In genomic region chr10:3890602-3891352, GRCh38 we compare ENCODE assay signal across 1 cellular context.
TF ChIP-seq lines count a peak whose summit lies in the region.

No MANE protein-coding gene starts in this region.

TF ChIP-seq in K562, 482 proteins besides CTCF, POLR2A, EP300 and RAD21 (continued from another document and continues in another):
- TF ChIP-seq EWSR1 (IDR thresholded peaks at IDR 0.05; ENCODE audit: borderline replicate concordance, low read depth, partially characterized antibody): no peak
- no peak for TF ChIP-seq ZNF280A (IDR thresholded peaks at IDR 0.05; ENCODE audit: low read depth, partially characterized antibody)
- TF ChIP-seq ETV1 (tag; conservative IDR thresholded peaks at IDR 0.05; ENCODE audit: low read depth): peak; percentile 77
- TF ChIP-seq PBX2 (CRISPR knock-in tag; IDR thresholded peaks at IDR 0.05; ENCODE audit: low read depth): no peak
- TF ChIP-seq PBX2 (tag; conservative IDR thresholded peaks at IDR 0.05; ENCODE audit: low read depth): peak; percentile 80
- no peak for TF ChIP-seq DNMT1 (IDR thresholded peaks at IDR 0.05)
- no peak for TF ChIP-seq MYNN (IDR thresholded peaks at IDR 0.05)
- no peak for TF ChIP-seq MYNN (CRISPR knock-in tag; IDR thresholded peaks at IDR 0.05)
- no peak for TF ChIP-seq ILF3 (IDR thresholded peaks at IDR 0.05; ENCODE audit: borderline replicate concordance)
- no peak for TF ChIP-seq CHD7 (IDR thresholded peaks at IDR 0.05; ENCODE audit: low read depth, low read length)
- TF ChIP-seq TOE1 (IDR thresholded peaks at IDR 0.05; ENCODE audit: borderline replicate concordance): no peak
- TF ChIP-seq TOE1 (CRISPR knock-in tag; IDR thresholded peaks at IDR 0.05; ENCODE audit: borderline replicate concordance, low read depth): no peak
- TF ChIP-seq RFX5 (IDR thresholded peaks at IDR 0.05; ENCODE audit: low read depth, low read length): no peak
- peak; percentile 74; the same call in 1 of the 2 replicates for TF ChIP-seq KLF10 (CRISPR knock-in tag; IDR thresholded peaks at IDR 0.05)
- TF ChIP-seq BRD9 (IDR thresholded peaks at IDR 0.05; ENCODE audit: low read depth, partially characterized antibody): no peak
- TF ChIP-seq CAMTA2 (CRISPR knock-in tag; conservative IDR thresholded peaks at IDR 0.05): peak; percentile 86; the same call in 1 of the 2 replicates
- no peak for TF ChIP-seq POLR2AphosphoS5 (IDR thresholded peaks at IDR 0.05; ENCODE audit: control insufficient read depth, insufficient read depth, low read depth, low read length)
- TF ChIP-seq ETS2 (tag; IDR thresholded peaks at IDR 0.05; ENCODE audit: borderline replicate concordance, poor library complexity, severe bottlenecking): peak; percentile 92
- TF ChIP-seq MTA1 (IDR thresholded peaks at IDR 0.05; ENCODE audit: borderline replicate concordance): no peak
- peak; percentile 99 for TF ChIP-seq ZBTB9 (CRISPR knock-in tag; IDR thresholded peaks at IDR 0.05)
- peak; percentile 93 for TF ChIP-seq STAT5A (IDR thresholded peaks at IDR 0.05; ENCODE audit: borderline replicate concordance, low read length)
- peak; percentile 67 for TF ChIP-seq ATF7 (IDR thresholded peaks at IDR 0.05)
- peak; percentile 85 for TF ChIP-seq KLF1 (tag; IDR thresholded peaks at IDR 0.05)
- no peak for TF ChIP-seq TARDBP (IDR thresholded peaks at IDR 0.05)
- TF ChIP-seq ZNF143 (CRISPR knock-in tag; IDR thresholded peaks at IDR 0.05): no peak
- no peak for TF ChIP-seq SETDB1 (IDR thresholded peaks at IDR 0.05; ENCODE audit: low read length)
- TF ChIP-seq MTA3 (IDR thresholded peaks at IDR 0.05; ENCODE audit: borderline replicate concordance): 0 out of 2 replicates have a peak, but pooled peaks have one; percentile 19
- TF ChIP-seq CUX1 (CRISPR knock-in tag; IDR thresholded peaks at IDR 0.05): peak; percentile 95
- no peak for TF ChIP-seq CEBPG (CRISPR knock-in tag; IDR thresholded peaks at IDR 0.05)
- TF ChIP-seq CEBPG (tag; conservative IDR thresholded peaks at IDR 0.05 in 1 of 2, IDR thresholded peaks at IDR 0.05 in 1 of 2): 0 out of 4 replicates have a peak, but pooled peaks of 1 of the 2 experiments have one; percentile 10
- TF ChIP-seq RB1 (IDR thresholded peaks at IDR 0.05; ENCODE audit: low read depth): no peak
- TF ChIP-seq CREB3 (tag; conservative IDR thresholded peaks at IDR 0.05; ENCODE audit: low read depth): peak; percentile 99
- no peak for TF ChIP-seq SRSF1 (IDR thresholded peaks at IDR 0.05; ENCODE audit: low read depth, low read length)
- TF ChIP-seq POLR2B (IDR thresholded peaks at IDR 0.05; ENCODE audit: low read depth, partially characterized antibody): no peak
- no peak for TF ChIP-seq SMARCA5 (IDR thresholded peaks at IDR 0.05)
- TF ChIP-seq MECOM (CRISPR knock-in tag; IDR thresholded peaks at IDR 0.05): peak; percentile 99
- TF ChIP-seq LARP7 (IDR thresholded peaks at IDR 0.05): no peak
- no peak for TF ChIP-seq MAFK (IDR thresholded peaks at IDR 0.05; ENCODE audit: low read length)
